Comparison of ENCODE assay signal across 14 cellular contexts in genomic region chr7:23349484-23350157, GRCh38. TPM values are rescaled to one million over a fixed set of nuclear protein-coding genes. Genes with fewer than 3 reads are reported as not detected.
DNase-seq lines count a peak whose midpoint lies in the region; ATAC-seq and TF ChIP-seq lines count a peak whose summit lies in the region.
"Had no signal": no experiment of that assay in that cellular context is flagged by ENCODE, and none has a peak within 500 bp of the region (broad histone marks: within the 10 kb centered on the region; RNA-seq: fewer than 3 reads in every experiment).

No MANE protein-coding gene starts in this region.

- TF ChIP-seq CTCF in choroid plexus epithelial cell (conservative IDR thresholded peaks at IDR 0.05; ENCODE audit: low read depth, low read length), result no peak

- peaks cover 25% of the 10 kb centered on the region for H3K4me1 Mint-ChIP-seq in activated T-cell treated with anti-CD3 and anti-CD28 coated beads, Interleukin-2, amount 50 U/mL, for 4 hours (ENCODE audit: low read depth)

- no peaks in the 10 kb centered on the region for H3K27me3 Mint-ChIP-seq in activated T-cell treated with anti-CD3 and anti-CD28 coated beads, Interleukin-2, amount 50 U/mL, for 4 hours (ENCODE audit: low read depth)

- no peaks in the 10 kb centered on the region for H3K9me3 Mint-ChIP-seq in activated T-cell treated with anti-CD3 and anti-CD28 coated beads, Interleukin-2, amount 50 U/mL, for 4 hours

- DNase-seq in D341Med (ENCODE audit: low spot score) (peak; percentile 69), NCI-H226 (peak; percentile 80), choroid plexus epithelial cell (ENCODE audit: low read depth) (peak; percentile 55), myocyte (ENCODE audit: low read depth) (peak; percentile 39), NCI-H2107 (lab: John Stamatoyannopoulos, UW) (no peak)
- DNase-seq in activated T-cell treated with anti-CD3 and anti-CD28 coated beads, Interleukin-2, amount 50 U/mL, for 4 hours, result no peak
- DNase-seq: activated CD8-positive, alpha-beta T cell treated with anti-CD3 and anti-CD28 coated beads, Interleukin-2, amount 10 ng/mL, durations not matched to agents 7 days and 5 days; DMS 273 treated with DMSO at 0.1 percent for 48 hours; lower lobe of right lung; NCI-H2081 treated with DMSO at 0.1 percent for 48 hours; SHP77 treated with DMSO at 0.1 percent for 48 hours had no signal

- H3K36me3 Mint-ChIP-seq in activated T-cell treated with anti-CD3 and anti-CD28 coated beads, Interleukin-2, amount 50 U/mL, for 4 hours (ENCODE audit: insufficient read depth), result no peaks in the 10 kb centered on the region

- ATAC-seq in HG03159 (IDR thresholded peaks at IDR 0.05; ENCODE audit: unreplicated experiment), result no peak
- no peak for ATAC-seq in activated T-cell treated with anti-CD3 and anti-CD28 coated beads, Interleukin-2, amount 50 U/mL, for 4 hours
- no peak for ATAC-seq in HG02623 (IDR thresholded peaks at IDR 0.05; ENCODE audit: unreplicated experiment)
- ATAC-seq: activated CD8-positive, alpha-beta T cell treated with anti-CD3 and anti-CD28 coated beads, Interleukin-2, amount 10 ng/mL, durations not matched to agents 7 days and 5 days; gastroesophageal sphincter; lower lobe of right lung had no signal

- no peak overlapping the region for H3K4me3 ChIP-seq in choroid plexus epithelial cell (ENCODE audit: low read depth, low read length)
- H3K4me3 ChIP-seq: gastroesophageal sphincter, lower lobe of right lung had no signal

- no peak overlapping the region for H3K4me3 Mint-ChIP-seq in activated T-cell treated with anti-CD3 and anti-CD28 coated beads, Interleukin-2, amount 50 U/mL, for 4 hours
- H3K4me3 Mint-ChIP-seq: activated CD8-positive, alpha-beta T cell treated with anti-CD3 and anti-CD28 coated beads, Interleukin-2, amount 10 ng/mL, durations not matched to agents 7 days and 5 days had no signal

RNA-seq across cellular contexts. Expression of gene MALSU1, which starts 50.5 kb away (rescaled TPM):
- total RNA-seq in myocyte, result 71.8 and 94.6 TPM in 2 replicates
- 96.0 TPM for polyA plus RNA-seq in myocyte (2012)
- 100 to 1,000 TPM in 2 of 3 donors, 10 to 100 TPM in 1; 96.5 to 121 (median 113) TPM for total RNA-seq in activated T-cell treated with anti-CD3 and anti-CD28 coated beads, Interleukin-2, amount 50 U/mL, for 4 hours

Comparison
In these comparisons a context has a peak if more than half of its experiments do, and no peak if none do; other contexts are left out.
1. DNase-seq: peak in D341Med (single experiment), NCI-H226 (single experiment), choroid plexus epithelial cell (single experiment) and myocyte (single experiment); none in activated T-cell treated with anti-CD3 and anti-CD28 coated beads, Interleukin-2, amount 50 U/mL, for 4 hours (single experiment) and NCI-H2107 (single experiment).